18 cellular contexts compared by ENCODE assay signal in genomic region chr1:185987611-185988441, GRCh38.
DNase-seq lines count a peak whose midpoint lies in the region; ATAC-seq and TF ChIP-seq lines count a peak whose summit lies in the region.
"Had no signal": no experiment of that assay in that cellular context is flagged by ENCODE, and none has a peak within 500 bp of the region (broad histone marks: within the 10 kb centered on the region; RNA-seq: fewer than 3 reads in every experiment).

No MANE protein-coding gene starts in this region.

- no peak for TF ChIP-seq CTCF in nephron progenitor cell (IDR thresholded peaks at IDR 0.05)

- peaks cover 12% of the 10 kb centered on the region for H3K4me1 Mint-ChIP-seq in activated CD4-positive, alpha-beta memory T cell treated with anti-CD3 and anti-CD28 coated beads for 36 hours (ENCODE audit: low read depth)
- peaks cover 10% of the 10 kb centered on the region for H3K4me1 Mint-ChIP-seq in activated CD4-positive, alpha-beta memory T cell treated with anti-CD3 and anti-CD28 coated beads, Interleukin-2, amount 10 ng/mL, durations not matched to agents 7 days and 5 days
- peaks cover 15% of the 10 kb centered on the region for H3K4me1 Mint-ChIP-seq in activated T-helper 1 cell treated with anti-CD3 and anti-CD28 coated beads, Interleukin-12 subunit alpha, Interleukin-12 subunit beta, Interleukin-2, Interleukin-4 antibody, amounts not matched to agents 30 ng/mL and 10 ng/mL and 1 ng/mL, durations not matched to agents 14 hours and 24 hours and 36 hours (ENCODE audit: low read depth)
- H3K4me1 Mint-ChIP-seq in nephron progenitor cell = no peaks in the 10 kb centered on the region

- peak; percentile 11 for DNase-seq in activated CD4-positive, alpha-beta memory T cell treated with anti-CD3 and anti-CD28 coated beads for 36 hours
- no peak for DNase-seq in activated CD4-positive, alpha-beta memory T cell treated with anti-CD3 and anti-CD28 coated beads, Interleukin-2, amount 10 ng/mL, durations not matched to agents 7 days and 5 days
- no peak for DNase-seq in activated T-helper 1 cell treated with anti-CD3 and anti-CD28 coated beads, Interleukin-12 subunit alpha, Interleukin-12 subunit beta, Interleukin-2, Interleukin-4 antibody, amounts not matched to agents 30 ng/mL and 10 ng/mL and 1 ng/mL, durations not matched to agents 14 hours and 24 hours and 36 hours (ENCODE audit: low spot score)
- DNase-seq in nephron progenitor cell = no peak
- DNase-seq in mucosa of gallbladder (ENCODE audit: low spot score) = no peak
- DNase-seq: ACHN; CD8-positive, alpha-beta memory T cell; dermis blood vessel endothelial cell; DMS79 treated with DMSO at 0.1 percent for 48 hours; GOT3; NCI-H1694; NCI-H2227 treated with DMSO at 0.1 percent for 48 hours; nucleus accumbens; stimulated activated naive CD4-positive, alpha-beta T cell treated with Interleukin-2 at 50 U/mL for 16 hours; upper lobe of right lung had no signal

- intact Hi-C loops in activated CD4-positive, alpha-beta memory T cell treated with anti-CD3 and anti-CD28 coated beads for 36 hours (cut with micrococcal nuclease) = loop anchor here (1.0 kb wide), 2 partner anchors 21 to 313 kb away; no protein-coding TSS in a partner anchor
- intact Hi-C loops in activated T-helper 1 cell treated with anti-CD3 and anti-CD28 coated beads, Interleukin-12 subunit alpha, Interleukin-12 subunit beta, Interleukin-2, Interleukin-4 antibody, amounts not matched to agents 30 ng/mL and 10 ng/mL and 1 ng/mL, durations not matched to agents 14 hours and 24 hours and 36 hours (cut with micrococcal nuclease) = loop anchor here (10.0 kb wide), 2 partner anchors 197 to 307 kb away; partner anchors contain the start of gene PRG4

- peak; percentile 57 for ATAC-seq in HG03354 (IDR thresholded peaks at IDR 0.05; ENCODE audit: poor library complexity, severe bottlenecking, unreplicated experiment)
- no peak for ATAC-seq in GM18861 (IDR thresholded peaks at IDR 0.05; ENCODE audit: unreplicated experiment)
- ATAC-seq in GM18511 (IDR thresholded peaks at IDR 0.05; ENCODE audit: unreplicated experiment) = no peak
- ATAC-seq: upper lobe of right lung had no signal

- H3K4me3 Mint-ChIP-seq in activated CD4-positive, alpha-beta memory T cell treated with anti-CD3 and anti-CD28 coated beads for 36 hours = peak overlapping the region; percentile 52
- no peak overlapping the region for H3K4me3 Mint-ChIP-seq in activated CD4-positive, alpha-beta memory T cell treated with anti-CD3 and anti-CD28 coated beads, Interleukin-2, amount 10 ng/mL, durations not matched to agents 7 days and 5 days
- H3K4me3 Mint-ChIP-seq in activated T-helper 1 cell treated with anti-CD3 and anti-CD28 coated beads, Interleukin-12 subunit alpha, Interleukin-12 subunit beta, Interleukin-2, Interleukin-4 antibody, amounts not matched to agents 30 ng/mL and 10 ng/mL and 1 ng/mL, durations not matched to agents 14 hours and 24 hours and 36 hours = peak overlapping the region; percentile 63
- H3K4me3 Mint-ChIP-seq in nephron progenitor cell = no peak overlapping the region

- POLR2A ChIA-PET in activated CD4-positive, alpha-beta memory T cell treated with anti-CD3 and anti-CD28 coated beads for 36 hours (lab: Charles Lee) = no interaction called here
- POLR2A ChIA-PET in activated CD4-positive, alpha-beta memory T cell treated with anti-CD3 and anti-CD28 coated beads, Interleukin-2, amount 10 ng/mL, durations not matched to agents 7 days and 5 days (lab: Charles Lee) = no interaction called here

- H3K27ac Mint-ChIP-seq in activated CD4-positive, alpha-beta memory T cell treated with anti-CD3 and anti-CD28 coated beads for 36 hours = peak overlapping the region; percentile 93
- H3K27ac Mint-ChIP-seq in activated CD4-positive, alpha-beta memory T cell treated with anti-CD3 and anti-CD28 coated beads, Interleukin-2, amount 10 ng/mL, durations not matched to agents 7 days and 5 days = no peak overlapping the region
- H3K27ac Mint-ChIP-seq in activated T-helper 1 cell treated with anti-CD3 and anti-CD28 coated beads, Interleukin-12 subunit alpha, Interleukin-12 subunit beta, Interleukin-2, Interleukin-4 antibody, amounts not matched to agents 30 ng/mL and 10 ng/mL and 1 ng/mL, durations not matched to agents 14 hours and 24 hours and 36 hours = peak overlapping the region; percentile 87
- H3K27ac Mint-ChIP-seq in nephron progenitor cell = peak overlapping the region; percentile 59

- H3K36me3 Mint-ChIP-seq in activated CD4-positive, alpha-beta memory T cell treated with anti-CD3 and anti-CD28 coated beads for 36 hours = no peaks in the 10 kb centered on the region
- no peaks in the 10 kb centered on the region for H3K36me3 Mint-ChIP-seq in activated CD4-positive, alpha-beta memory T cell treated with anti-CD3 and anti-CD28 coated beads, Interleukin-2, amount 10 ng/mL, durations not matched to agents 7 days and 5 days (ENCODE audit: low read depth)
- no peaks in the 10 kb centered on the region for H3K36me3 Mint-ChIP-seq in activated T-helper 1 cell treated with anti-CD3 and anti-CD28 coated beads, Interleukin-12 subunit alpha, Interleukin-12 subunit beta, Interleukin-2, Interleukin-4 antibody, amounts not matched to agents 30 ng/mL and 10 ng/mL and 1 ng/mL, durations not matched to agents 14 hours and 24 hours and 36 hours (ENCODE audit: low read depth)
- H3K36me3 Mint-ChIP-seq in nephron progenitor cell (ENCODE audit: low read depth) = peaks cover 28% of the 10 kb centered on the region
- H3K36me3 Mint-ChIP-seq: CD8-positive, alpha-beta memory T cell had no signal

- H3K9me3 Mint-ChIP-seq in activated CD4-positive, alpha-beta memory T cell treated with anti-CD3 and anti-CD28 coated beads for 36 hours = no peaks in the 10 kb centered on the region
- H3K9me3 Mint-ChIP-seq in activated CD4-positive, alpha-beta memory T cell treated with anti-CD3 and anti-CD28 coated beads, Interleukin-2, amount 10 ng/mL, durations not matched to agents 7 days and 5 days = no peaks in the 10 kb centered on the region
- H3K9me3 Mint-ChIP-seq in activated T-helper 1 cell treated with anti-CD3 and anti-CD28 coated beads, Interleukin-12 subunit alpha, Interleukin-12 subunit beta, Interleukin-2, Interleukin-4 antibody, amounts not matched to agents 30 ng/mL and 10 ng/mL and 1 ng/mL, durations not matched to agents 14 hours and 24 hours and 36 hours = no peaks in the 10 kb centered on the region
- H3K9me3 Mint-ChIP-seq in nephron progenitor cell = no peaks in the 10 kb centered on the region
- H3K9me3 Mint-ChIP-seq: CD8-positive, alpha-beta memory T cell had no signal

- H3K27me3 Mint-ChIP-seq in activated CD4-positive, alpha-beta memory T cell treated with anti-CD3 and anti-CD28 coated beads for 36 hours = no peaks in the 10 kb centered on the region
- H3K27me3 Mint-ChIP-seq in activated CD4-positive, alpha-beta memory T cell treated with anti-CD3 and anti-CD28 coated beads, Interleukin-2, amount 10 ng/mL, durations not matched to agents 7 days and 5 days = no peaks in the 10 kb centered on the region
- H3K27me3 Mint-ChIP-seq in activated T-helper 1 cell treated with anti-CD3 and anti-CD28 coated beads, Interleukin-12 subunit alpha, Interleukin-12 subunit beta, Interleukin-2, Interleukin-4 antibody, amounts not matched to agents 30 ng/mL and 10 ng/mL and 1 ng/mL, durations not matched to agents 14 hours and 24 hours and 36 hours (ENCODE audit: insufficient read depth) = peaks cover 8% of the 10 kb centered on the region
- no peaks in the 10 kb centered on the region for H3K27me3 Mint-ChIP-seq in nephron progenitor cell (ENCODE audit: low read depth, poor library complexity)
- H3K27me3 Mint-ChIP-seq: CD8-positive, alpha-beta memory T cell had no signal

- CTCF ChIA-PET in activated CD4-positive, alpha-beta memory T cell treated with anti-CD3 and anti-CD28 coated beads for 36 hours (lab: Charles Lee) = no interaction called here
- CTCF ChIA-PET in activated CD4-positive, alpha-beta memory T cell treated with anti-CD3 and anti-CD28 coated beads, Interleukin-2, amount 10 ng/mL, durations not matched to agents 7 days and 5 days (lab: Charles Lee) = no interaction called here

Comparison
In these comparisons a context has a peak if more than half of its experiments do, and no peak if none do; other contexts are left out.
1. H3K4me3 Mint-ChIP-seq: peak in activated CD4-positive, alpha-beta memory T cell treated with anti-CD3 and anti-CD28 coated beads for 36 hours (single experiment) and activated T-helper 1 cell treated with anti-CD3 and anti-CD28 coated beads, Interleukin-12 subunit alpha, Interleukin-12 subunit beta, Interleukin-2, Interleukin-4 antibody, amounts not matched to agents 30 ng/mL and 10 ng/mL and 1 ng/mL, durations not matched to agents 14 hours and 24 hours and 36 hours (single experiment); none in activated CD4-positive, alpha-beta memory T cell treated with anti-CD3 and anti-CD28 coated beads, Interleukin-2, amount 10 ng/mL, durations not matched to agents 7 days and 5 days (single experiment) and nephron progenitor cell (single experiment).